ENCODE assay signal across 18 cellular contexts in genomic region chr5:180336234-180337020, GRCh38. TPM values are rescaled to one million over a fixed set of nuclear protein-coding genes. Genes with fewer than 3 reads are reported as not detected.
DNase-seq lines count a peak whose midpoint lies in the region; ATAC-seq and TF ChIP-seq lines count a peak whose summit lies in the region.
"Had no signal": no experiment of that assay in that cellular context is flagged by ENCODE, and none has a peak within 500 bp of the region (broad histone marks: within the 10 kb centered on the region; RNA-seq: fewer than 3 reads in every experiment).

No MANE protein-coding gene starts in this region.

- TF ChIP-seq CTCF in GM23338 (conservative IDR thresholded peaks at IDR 0.05; ENCODE audit: low read depth in 2 of 2) = no peak
- TF ChIP-seq CTCF in RWPE2 (IDR thresholded peaks at IDR 0.05; ENCODE audit: poor library complexity, severe bottlenecking) = no peak
- TF ChIP-seq CTCF in glutamatergic neuron (IDR thresholded peaks at IDR 0.05; ENCODE audit: partially characterized antibody, unreplicated experiment) = no peak
- no peak for TF ChIP-seq CTCF in smooth muscle cell (IDR thresholded peaks at IDR 0.05; ENCODE audit: borderline replicate concordance, insufficient read depth, poor library complexity, severe bottlenecking)

- H3K36me3 ChIP-seq in GM23338 (ENCODE audit: insufficient read depth) = peaks cover 49% of the 10 kb centered on the region
- no peaks in the 10 kb centered on the region for H3K36me3 ChIP-seq in RWPE2 (ENCODE audit: low read depth)
- H3K36me3 ChIP-seq in smooth muscle cell (ENCODE audit: low read depth) = no peaks in the 10 kb centered on the region
- H3K36me3 ChIP-seq: BE2C had no signal

- DNase-seq in GM23338 (ENCODE audit: low spot score) (no peak), RWPE2 (ENCODE audit: low spot score) (peak; percentile 46), glutamatergic neuron (peak; percentile 66), smooth muscle cell (lab: John Stamatoyannopoulos, UW; ENCODE audit: unreplicated experiment) (no peak), islet precursor cell (no peak)
- DNase-seq: BE2C; CD8-positive, alpha-beta T cell; COR-L47; DMS153; DND-41; GDM1; HCEC 1CT; HFFc6 had no signal

- peaks cover 23% of the 10 kb centered on the region for H3K4me1 Mint-ChIP-seq in GM23338
- peaks cover 2% of the 10 kb centered on the region for H3K4me1 Mint-ChIP-seq in glutamatergic neuron (ENCODE audit: low read depth, unreplicated experiment)
- H3K4me1 Mint-ChIP-seq: CD14-positive monocyte had no signal

- WGBS in smooth muscle cell (ENCODE audit: low lambda C conversion rate) = 91% methylated on average over 34 of the region's 34 CpGs

- ATAC-seq in GM23338 (no peak), RWPE2 (ENCODE audit: low read depth) (no peak), HG02759 (IDR thresholded peaks at IDR 0.05; ENCODE audit: unreplicated experiment) (no peak), HG03280 (IDR thresholded peaks at IDR 0.05; ENCODE audit: unreplicated experiment) (no peak)
- ATAC-seq: A549; CD8-positive, alpha-beta T cell had no signal

- peaks cover 88% of the 10 kb centered on the region for H3K36me3 Mint-ChIP-seq in GM23338 (ENCODE audit: low read depth)
- H3K36me3 Mint-ChIP-seq in glutamatergic neuron (ENCODE audit: unreplicated experiment) = no peaks in the 10 kb centered on the region
- H3K36me3 Mint-ChIP-seq: CD14-positive monocyte; CD8-positive, alpha-beta T cell had no signal

- H3K27ac ChIP-seq in GM23338 (ENCODE audit: low read depth) (peak overlapping the region; percentile 50), RWPE2 (ENCODE audit: poor library complexity, severe bottlenecking) (no peak overlapping the region), smooth muscle cell (ENCODE audit: low read depth) (peak overlapping the region; percentile 89)
- H3K27ac ChIP-seq: HL-60 had no signal

- H3F3A ChIP-seq in GM23338 (replicated peaks; ENCODE audit: low read depth) = peaks cover 25% of the 10 kb centered on the region
- peaks cover 53% of the 10 kb centered on the region for H3F3A ChIP-seq in smooth muscle cell (ENCODE audit: low read depth)

- H3K27ac Mint-ChIP-seq in GM23338 (no peak overlapping the region), glutamatergic neuron (ENCODE audit: unreplicated experiment) (peak overlapping the region; percentile 5)
- H3K27ac Mint-ChIP-seq: CD8-positive, alpha-beta T cell; HFFc6 had no signal

- peaks cover 4% of the 10 kb centered on the region; the same call in 1 of the 3 replicates for H3K9me3 Mint-ChIP-seq in GM23338
- H3K9me3 Mint-ChIP-seq in glutamatergic neuron (ENCODE audit: unreplicated experiment) = no peaks in the 10 kb centered on the region
- H3K9me3 Mint-ChIP-seq: CD8-positive, alpha-beta T cell; HFFc6 had no signal

- H3K27me3 ChIP-seq in GM23338 (ENCODE audit: insufficient read depth) (no peaks in the 10 kb centered on the region), RWPE2 (ENCODE audit: insufficient read depth, poor library complexity, severe bottlenecking) (no peaks in the 10 kb centered on the region), smooth muscle cell (ENCODE audit: low read depth) (no peaks in the 10 kb centered on the region)
- H3K27me3 ChIP-seq: BE2C had no signal

- no peak overlapping the region for H3K9ac ChIP-seq in smooth muscle cell (ENCODE audit: low read depth)

- H4K20me1 ChIP-seq in GM23338 (replicated peaks; ENCODE audit: insufficient read depth) = peaks cover 11% of the 10 kb centered on the region
- peaks cover 33% of the 10 kb centered on the region for H4K20me1 ChIP-seq in smooth muscle cell (ENCODE audit: low read depth)

- H3K4me3 Mint-ChIP-seq in GM23338 (no peak overlapping the region), glutamatergic neuron (ENCODE audit: unreplicated experiment) (no peak overlapping the region)
- H3K4me3 Mint-ChIP-seq: CD14-positive monocyte; CD8-positive, alpha-beta T cell; HFFc6 had no signal

- H3K27me3 Mint-ChIP-seq in GM23338 (ENCODE audit: insufficient read depth, low read depth, poor library complexity) (peaks cover 21% of the 10 kb centered on the region), glutamatergic neuron (ENCODE audit: unreplicated experiment) (peaks cover 8% of the 10 kb centered on the region)

- H3K79me2 ChIP-seq in GM23338 (replicated peaks; ENCODE audit: insufficient read depth) (peaks cover 44% of the 10 kb centered on the region), smooth muscle cell (ENCODE audit: low read depth) (peaks cover 39% of the 10 kb centered on the region)

- H3K9me2 ChIP-seq in GM23338 (ENCODE audit: insufficient read depth) = no peaks in the 10 kb centered on the region

- peaks cover 19% of the 10 kb centered on the region for H3K4me1 ChIP-seq in GM23338 (ENCODE audit: insufficient read depth)
- H3K4me1 ChIP-seq in RWPE2 (ENCODE audit: insufficient read depth, poor library complexity, severe bottlenecking) = peaks cover 15% of the 10 kb centered on the region
- peaks cover 16% of the 10 kb centered on the region for H3K4me1 ChIP-seq in smooth muscle cell (ENCODE audit: low read depth)
- H3K4me1 ChIP-seq: BE2C had no signal

- H2AFZ ChIP-seq in GM23338 (no peak overlapping the region), smooth muscle cell (ENCODE audit: low read depth) (no peak overlapping the region)

- H3K4me3 ChIP-seq in GM23338 (no peak overlapping the region), RWPE2 (ENCODE audit: severe bottlenecking) (no peak overlapping the region), smooth muscle cell (no peak overlapping the region)
- H3K4me3 ChIP-seq: A549 had no signal

- H3K4me2 ChIP-seq in GM23338 (no peak overlapping the region), smooth muscle cell (no peak overlapping the region)
- H3K4me2 ChIP-seq: A549 had no signal

- H3K9me3 ChIP-seq in RWPE2 (ENCODE audit: severe bottlenecking) = no peaks in the 10 kb centered on the region
- H3K9me3 ChIP-seq in smooth muscle cell (replicated peaks; ENCODE audit: low read depth) = no peaks in the 10 kb centered on the region
- H3K9me3 ChIP-seq: A549, BE2C had no signal

TF ChIP-seq in GM23338, 12 proteins besides CTCF, POLR2A, EP300 and RAD21 (continues in another document):
- no peak for TF ChIP-seq ETS1 (IDR thresholded peaks at IDR 0.05)
- TF ChIP-seq CREB1 (CRISPR knock-in tag; IDR thresholded peaks at IDR 0.05; ENCODE audit: low read depth) = no peak
- no peak for TF ChIP-seq STAT1 (IDR thresholded peaks at IDR 0.05; ENCODE audit: unreplicated experiment)

RNA-seq across cellular contexts. Expression of gene GFPT2, which starts 16.7 kb away (rescaled TPM):
- total RNA-seq in GM23338 (2014; rRNA removed; shearing (Covaris generic)) = 103 and 120 TPM in 2 replicates
- polyA plus RNA-seq in GM23338 (2016; fragmentation: Nextera tagmentation; extraction: Ambion mirVana) (74.6 and 82.6 TPM in 2 replicates), smooth muscle cell (163 and 243 TPM in 2 replicates)
- total RNA-seq in glutamatergic neuron (ENCODE audit: unreplicated experiment) (11.6 TPM), smooth muscle cell (137 and 168 TPM in 2 replicates)
- polyA plus RNA-seq: CD14-positive monocyte had no signal

RNA-seq across cellular contexts. Expression of gene MAPK9, which starts 44.5 kb away (rescaled TPM):
- 27.8 and 37.0 TPM in 2 replicates for total RNA-seq in GM23338 (2014; rRNA removed; shearing (Covaris generic))
- polyA plus RNA-seq in GM23338 (2016; fragmentation: Nextera tagmentation; extraction: Ambion mirVana) (13.6 and 16.8 TPM in 2 replicates), smooth muscle cell (34.8 and 36.0 TPM in 2 replicates)
- total RNA-seq in glutamatergic neuron (ENCODE audit: unreplicated experiment) (47.4 TPM), smooth muscle cell (40.9 and 43.4 TPM in 2 replicates)

Comparison
In these comparisons a context has a peak if more than half of its experiments do, and no peak if none do; other contexts are left out.
1. DNase-seq: peak in RWPE2 (single experiment) and glutamatergic neuron (single experiment); none in GM23338 (single experiment), smooth muscle cell (single experiment) and islet precursor cell (single experiment).